ENCODE assay signal across 23 cellular contexts in the genomic region with DNA sequence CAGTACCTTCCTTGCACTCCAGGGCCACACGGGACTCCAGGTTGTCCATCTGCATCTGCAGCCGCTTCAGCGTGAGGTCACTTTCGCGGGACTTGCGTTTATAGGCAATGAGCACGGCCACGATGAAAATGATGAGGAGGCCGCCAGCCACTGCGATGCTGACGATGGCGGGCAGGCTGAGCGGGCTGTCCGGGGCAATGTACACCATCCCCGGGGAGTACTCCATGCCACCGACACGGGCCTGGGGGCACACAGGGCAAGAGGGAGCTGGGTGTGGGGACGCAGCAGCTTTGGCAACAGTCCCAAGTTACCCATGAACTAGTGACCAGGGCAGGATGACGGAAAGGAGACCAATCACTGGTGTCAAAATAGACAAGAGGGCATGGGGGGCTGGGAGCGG.
"Had no signal": no experiment of that assay in that cellular context is flagged by ENCODE, and none has a peak within 500 bp of the region (broad histone marks: within the 10 kb centered on the region; RNA-seq: fewer than 3 reads in every experiment).

No MANE protein-coding gene starts in this region.

- DNase-seq: IMR-90, Karpas-422, KG1, MG63, NCI-H1092, NCI-H1436, NCI-H187, NCI-H2029, NCI-H2081 treated with DMSO at 0.1 percent for 48 hours, NCI-H2171, NCI-H226, NCI-H446, NCI-H510A, NCI-H524 treated with DMSO at 0.1 percent for 48 hours, NCI-H69, NCI-H774, Right ventricle myocardium superior, RPMI8226, SIG-M5 had no signal

- H3K4me1 ChIP-seq: SJSA1 had no signal

- FAIRE-seq: HepG2, RCC 7860 had no signal

- H3K27ac ChIP-seq: SJSA1, SK-N-MC had no signal

- H3K27me3 ChIP-seq: MG63, SJSA1 had no signal

- H3K4me3 ChIP-seq: MG63, SJSA1, SK-N-MC had no signal

- H3K9me3 ChIP-seq: MG63, SJSA1 had no signal

- ATAC-seq: HepG2 had no signal

- H3K36me3 ChIP-seq: MG63, SJSA1 had no signal
